ENCODE assay signal across 8 cellular contexts in genomic region chr2:28274911-28275685, GRCh38.
DNase-seq lines count a peak whose midpoint lies in the region; ATAC-seq and TF ChIP-seq lines count a peak whose summit lies in the region.

No MANE protein-coding gene starts in this region.

- H3K4me1 Mint-ChIP-seq in endodermal cell: peaks cover 33% of the 10 kb centered on the region
- H3K4me1 Mint-ChIP-seq in osteocyte (ENCODE audit: unreplicated experiment): peaks cover 45% of the 10 kb centered on the region

- ATAC-seq in activated CD4-positive, CD25-positive, alpha-beta regulatory T cell treated with anti-CD3 and anti-CD28 coated beads, Interleukin-2, amount 50 U/mL, for 24 hours: no peak
- no peak for ATAC-seq in HG02840 (IDR thresholded peaks at IDR 0.05; ENCODE audit: low FRiP score, unreplicated experiment)

- H3K4me3 ChIP-seq in endodermal cell (ENCODE audit: low read length): no peak overlapping the region

- no peak overlapping the region for H3K27ac ChIP-seq in endodermal cell (ENCODE audit: low read depth, low read length)

- H3K4me3 Mint-ChIP-seq in endodermal cell (no peak overlapping the region), osteocyte (ENCODE audit: unreplicated experiment) (no peak overlapping the region)

- TF ChIP-seq CTCF in endodermal cell (conservative IDR thresholded peaks at IDR 0.05) (no peak), osteocyte (IDR thresholded peaks at IDR 0.05) (no peak)

- peak; percentile 97 for DNase-seq in EH (ENCODE audit: low read depth)
- peak; percentile 46 for DNase-seq in NCI-H510A treated with DMSO at 0.1 percent for 48 hours (lab: John Stamatoyannopoulos, UW)
- peak; percentile 77 for DNase-seq in endodermal cell
- no peak for DNase-seq in osteocyte (ENCODE audit: extremely low spot score, unreplicated experiment)
- DNase-seq in NCI-H1694 (lab: John Stamatoyannopoulos, UW): no peak
- no peak for DNase-seq in activated naive CD4-positive, alpha-beta T cell (lab: John Stamatoyannopoulos, UW)

- H3K9ac ChIP-seq in endodermal cell (ENCODE audit: extremely low read depth, low read length, poor library complexity, severe bottlenecking): no peak overlapping the region

- H3K36me3 Mint-ChIP-seq in endodermal cell (ENCODE audit: low read depth) (no peaks in the 10 kb centered on the region), osteocyte (ENCODE audit: unreplicated experiment) (no peaks in the 10 kb centered on the region)

- 55 to 62% methylated on average over 8 to 11 of the region's 11 CpGs for WGBS in endodermal cell (ENCODE audit: insufficient coverage in 1 of 2, insufficient read length in 1 of 2), 2 experiments

- H3K27ac Mint-ChIP-seq in endodermal cell: no peak overlapping the region
- H3K27ac Mint-ChIP-seq in osteocyte (ENCODE audit: unreplicated experiment): peak overlapping the region; percentile 86

- H3K27me3 Mint-ChIP-seq in endodermal cell (ENCODE audit: insufficient read depth) (no peaks in the 10 kb centered on the region), osteocyte (ENCODE audit: unreplicated experiment) (no peaks in the 10 kb centered on the region)

- no peaks in the 10 kb centered on the region for H3K27me3 ChIP-seq in endodermal cell (ENCODE audit: control insufficient read depth, insufficient read depth, low read length, poor library complexity, severe bottlenecking)

- peaks cover 14% of the 10 kb centered on the region for H3K4me1 ChIP-seq in endodermal cell (ENCODE audit: control insufficient read depth, insufficient read depth, low read length)

- H3K9me3 ChIP-seq in endodermal cell (ENCODE audit: control insufficient read depth, low read length): no peaks in the 10 kb centered on the region

- no peaks in the 10 kb centered on the region for H3K36me3 ChIP-seq in endodermal cell (ENCODE audit: control insufficient read depth, insufficient read depth, low read length)

- H3K9me3 Mint-ChIP-seq in endodermal cell: no peaks in the 10 kb centered on the region
- H3K9me3 Mint-ChIP-seq in osteocyte (ENCODE audit: unreplicated experiment): no peaks in the 10 kb centered on the region

Comparison
In these comparisons a context has a peak if more than half of its experiments do, and no peak if none do; other contexts are left out.
1. DNase-seq: peak in EH (single experiment), NCI-H510A treated with DMSO at 0.1 percent for 48 hours (single experiment) and endodermal cell (single experiment); none in osteocyte (single experiment), NCI-H1694 (single experiment) and activated naive CD4-positive, alpha-beta T cell (0 of 4).